Comparison of ENCODE assay signal across 8 cellular contexts in the genomic region with DNA sequence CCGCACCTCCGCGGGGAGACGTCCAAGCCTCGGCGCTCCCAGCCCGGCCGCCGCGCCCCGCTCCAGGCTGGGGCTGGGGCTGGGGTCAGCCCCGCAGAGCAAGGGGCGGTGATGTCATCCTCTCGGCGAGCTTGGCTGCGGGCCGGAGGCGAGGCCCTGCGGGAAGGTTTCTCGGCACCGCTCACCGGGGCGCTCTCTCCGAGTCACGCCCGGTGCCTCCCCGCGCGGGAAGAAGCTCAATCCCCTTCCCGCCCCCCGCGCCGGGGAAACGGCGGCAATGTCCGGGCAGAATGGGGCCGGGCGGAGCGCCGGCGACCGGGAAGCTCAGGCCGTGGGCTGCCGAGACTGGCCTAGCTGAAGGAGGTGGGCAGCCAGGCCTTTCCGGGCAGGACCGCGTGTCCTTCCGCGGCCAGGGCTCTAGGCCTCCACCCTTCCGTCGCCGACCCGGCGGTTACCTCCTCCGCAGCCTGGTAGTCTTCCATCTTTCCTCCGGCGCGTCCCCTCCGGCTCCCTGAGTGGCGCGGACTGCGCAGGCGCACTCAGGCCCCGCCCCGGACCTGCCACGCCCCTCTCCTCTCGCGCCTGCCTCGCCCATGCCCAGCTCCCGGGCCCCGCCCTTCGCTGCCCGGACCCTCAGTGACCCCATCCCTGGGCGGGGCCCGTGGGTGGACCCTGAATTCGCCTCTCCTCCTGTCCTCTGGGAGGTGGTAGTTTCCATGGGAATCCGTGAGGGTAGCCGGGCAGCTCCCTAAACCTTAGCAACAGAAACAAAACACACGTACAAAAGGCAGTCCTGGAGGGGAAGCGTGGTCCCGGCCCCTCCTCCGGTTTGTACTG. TPM values are rescaled to one million over a fixed set of nuclear protein-coding genes. Genes with fewer than 3 reads are reported as not detected.
A peak's percentile ranks its signal among the peaks of the same experiment; 100 is the strongest.
DNase-seq lines count a peak whose midpoint lies in the region; ATAC-seq, FAIRE-seq and TF ChIP-seq lines count a peak whose summit lies in the region.

Gene DYNLT1, minus strand, starts transcription at position 517 of the 837 bp plus-strand sequence. Its CDS starts 35 bp downstream, at position 482.

- peak; percentile 70 for ATAC-seq in HG02763 (IDR thresholded peaks at IDR 0.05; ENCODE audit: unreplicated experiment)

- H3K9me3 ChIP-seq in right atrium auricular region, result no peaks in the 10 kb centered on the region

- no peaks in the 10 kb centered on the region for H3K27me3 ChIP-seq in right atrium auricular region

- in situ Hi-C loops in GM13976 (cut with MboI; ENCODE audit: low sequenced_read_pairs, unreplicated experiment), result no loop called here

- H3K36me3 ChIP-seq in right atrium auricular region, result no peaks in the 10 kb centered on the region

- H3K27ac ChIP-seq in right atrium auricular region, result peak within 1 kb of the TSS; percentile 98 to 100

- no peak for TF ChIP-seq CTCF in GM13976 (IDR thresholded peaks at IDR 0.05; ENCODE audit: borderline replicate concordance, control extremely low read depth, extremely low read depth, insufficient read depth, missing control alignments)
- TF ChIP-seq CTCF in right atrium auricular region (IDR thresholded peaks at IDR 0.05), result no peak

- peaks cover 0 to 65% of the 10 kb centered on the region in 2 donors for H3K4me1 ChIP-seq in right atrium auricular region

- peak within 1 kb of the TSS; percentile 71 to 99 for H3K4me3 ChIP-seq in right atrium auricular region

- FAIRE-seq in urothelium cell line (lab: Jason Lieb, UNC), result peak; percentile 86

- DNase-seq in GM13976 (ENCODE audit: low spot score) (peak; percentile 95), NCI-H1436 treated with DMSO at 0.1 percent for 48 hours (lab: John Stamatoyannopoulos, UW) (peak; percentile 58), T-helper 2 cell (peak; percentile 79 to 86 (median 82)), anterior cingulate cortex (lab: John Stamatoyannopoulos, UW) (peak; percentile 45 to 91 (median 84)), right atrium auricular region (ENCODE audit: low spot score) (peak; percentile 94), pulmonary artery endothelial cell (ENCODE audit: low read depth, low spot score) (peak; percentile 56), urothelium cell line (ENCODE audit: low spot score) (peak; percentile 97)

RNA-seq across cellular contexts. Expression of gene DYNLT1, which starts in this region (rescaled TPM):
- 10 to 100 TPM; 57.3 to 91.5 TPM for total RNA-seq in right atrium auricular region
- 97.8 and 129 TPM in 2 replicates for total RNA-seq in pulmonary artery endothelial cell

Comparison
In these comparisons a context has a peak if more than half of its experiments do, and no peak if none do; other contexts are left out.
1. Peak in every context shown above with its lines: DNase-seq, ATAC-seq, H3K4me3 ChIP-seq and H3K27ac ChIP-seq.